ENCODE assay signal across 10 cellular contexts in genomic region chr7:94396606-94397005, GRCh38. TPM values are rescaled to one million over a fixed set of nuclear protein-coding genes. Genes with fewer than 3 reads are reported as not detected.
DNase-seq lines count a peak whose midpoint lies in the region; ATAC-seq and TF ChIP-seq lines count a peak whose summit lies in the region.
"Had no signal": no experiment of that assay in that cellular context is flagged by ENCODE, and none has a peak within 500 bp of the region (broad histone marks: within the 10 kb centered on the region; RNA-seq: fewer than 3 reads in every experiment).

No MANE protein-coding gene starts in this region.

- H3K4me3 ChIP-seq in astrocyte of the spinal cord (ENCODE audit: low read depth, low read length) (peak overlapping the region; percentile 61), mesenchymal stem cell (ENCODE audit: insufficient read depth in 1 of 2, low read depth in 1 of 2, low read length in 2 of 2) (peak overlapping the region; percentile 45 to 80), thyroid gland (replicated peaks in 1 of 3) (peak overlapping the region in 1 of 3 donors; percentile 0)

- H3K23ac ChIP-seq in mesenchymal stem cell (ENCODE audit: low read length in 2 of 2), result no peak overlapping the region

- H3K18ac ChIP-seq in mesenchymal stem cell (ENCODE audit: low read depth in 1 of 2, low read length in 2 of 2), result no peak overlapping the region

- no peak overlapping the region for H3K14ac ChIP-seq in mesenchymal stem cell (ENCODE audit: low read length in 2 of 2)

- no peak overlapping the region for H2BK15ac ChIP-seq in mesenchymal stem cell (ENCODE audit: low read depth, poor library complexity, severe bottlenecking)

- H3K36me3 ChIP-seq in mesenchymal stem cell (ENCODE audit: control insufficient read depth in 1 of 2, insufficient read depth in 2 of 2, low read depth in 1 of 2, low read length in 2 of 2) (peaks cover 3 to 60% of the 10 kb centered on the region in 2 experiments), thyroid gland (no peaks in the 10 kb centered on the region)

- no peak for TF ChIP-seq POLR2A in thyroid gland (IDR thresholded peaks at IDR 0.05)

- H3K27me3 ChIP-seq in mesenchymal stem cell (ENCODE audit: control insufficient read depth in 1 of 2, insufficient read depth in 1 of 2, low read length in 2 of 2) (no peaks in the 10 kb centered on the region), thyroid gland (no peaks in the 10 kb centered on the region)

- H2AFZ ChIP-seq in mesenchymal stem cell (ENCODE audit: low read depth, low read length), result no peak overlapping the region

- intact Hi-C loops in thyroid gland (cut with DNase I) (no loop called here), left colon (cut with DNase I, micrococcal nuclease) (loop anchor here in 1 of 2 donors (2.0 kb wide), 1 partner anchor 108 kb away; no protein-coding TSS in a partner anchor)

- H3K9ac ChIP-seq in mesenchymal stem cell (ENCODE audit: low read length), result peak overlapping the region; percentile 94

- H3K79me1 ChIP-seq in mesenchymal stem cell (replicated peaks; ENCODE audit: low read length, poor library complexity, severe bottlenecking), result peaks cover 4% of the 10 kb centered on the region

- no peak overlapping the region for H4K91ac ChIP-seq in mesenchymal stem cell (ENCODE audit: low read length)

- H3K27ac ChIP-seq in mesenchymal stem cell (ENCODE audit: low read length, poor library complexity, severe bottlenecking) (peak overlapping the region; percentile 93), thyroid gland (peak overlapping the region in 2 of 3 donors; percentile 70 to 76)

- no peak overlapping the region for H2BK12ac ChIP-seq in mesenchymal stem cell (ENCODE audit: low read length in 2 of 2)

- TF ChIP-seq CTCF in astrocyte of the spinal cord (IDR thresholded peaks at IDR 0.05; ENCODE audit: low read depth, low read length), result no peak
- no peak for TF ChIP-seq CTCF in thyroid gland (IDR thresholded peaks at IDR 0.05)

- H2BK120ac ChIP-seq in mesenchymal stem cell (ENCODE audit: low read depth, low read length), result no peak overlapping the region

- peak overlapping the region; percentile 58 for H3K4me2 ChIP-seq in mesenchymal stem cell (ENCODE audit: low read length, poor library complexity, severe bottlenecking)

- 60% methylated on average over 3 of the region's 4 CpGs for WGBS in mesenchymal stem cell
- 70 to 75% methylated on average over 4 of the region's 4 CpGs for WGBS in thyroid gland, 2 donors

- H2AK5ac ChIP-seq in mesenchymal stem cell (ENCODE audit: low read length, severe bottlenecking), result no peak overlapping the region

- DNase-seq in LHCN-M2 (ENCODE audit: low read depth) (peak; percentile 72), astrocyte of the spinal cord (ENCODE audit: low read depth, low spot score) (peak; percentile 51), mesenchymal stem cell (peak; percentile 17), thyroid gland (no peak), anterior cingulate cortex (lab: John Stamatoyannopoulos, UW) (no peak), HuH-7.5 (ENCODE audit: low spot score) (no peak), H4 (ENCODE audit: low spot score) (no peak), left colon (no peak)
- DNase-seq: activated gamma-delta T cell treated with Interleukin-2 at 50 U/mL for 16 hours, NCI-H510A had no signal

- H3K4ac ChIP-seq in mesenchymal stem cell (ENCODE audit: low read depth in 1 of 2, low read length in 2 of 2), result no peak overlapping the region

- H3K9me3 ChIP-seq in mesenchymal stem cell (ENCODE audit: control insufficient read depth, low read length) (no peaks in the 10 kb centered on the region), thyroid gland (no peaks in the 10 kb centered on the region)

- no peak for ATAC-seq in left colon

- peaks cover 14% of the 10 kb centered on the region for H3K4me1 ChIP-seq in mesenchymal stem cell (ENCODE audit: control insufficient read depth, insufficient read depth, low read depth, low read length)
- peaks cover 0 to 5% of the 10 kb centered on the region in 2 donors for H3K4me1 ChIP-seq in thyroid gland

- H4K8ac ChIP-seq in mesenchymal stem cell (ENCODE audit: low read length), result no peak overlapping the region

- H2BK5ac ChIP-seq in mesenchymal stem cell (ENCODE audit: low read depth, low read length, poor library complexity, severe bottlenecking), result no peak overlapping the region

- in situ Hi-C loops in astrocyte of the spinal cord (cut with HindIII; ENCODE audit: low sequenced_read_pairs), result no loop called here

RNA-seq across cellular contexts. Expression of gene COL1A2, which starts 1.9 kb away (rescaled TPM):
- 808 and 986 TPM in 2 replicates for total RNA-seq in LHCN-M2 (2014; rRNA removed)
- polyA plus RNA-seq in LHCN-M2 (2012), result 1,193 TPM
- polyA plus RNA-seq in mesenchymal stem cell (2013, experiment 1 of 2), result 1,995 TPM
- 1,960 TPM for polyA plus RNA-seq in mesenchymal stem cell (2013, experiment 2 of 2)
- total RNA-seq in thyroid gland, result 100 to 1,000 TPM in 2 of 4 donors, 10 to 100 TPM in 2; 50.4 to 143 (median 88.4) TPM
- total RNA-seq in H4 (2014; rRNA removed; shearing (Covaris generic)), result 0.46 and 2.2 TPM in 2 replicates
- 100 to 1,000 TPM in 1 of 2 donors, 10 to 100 TPM in 1; 28.1 to 103 TPM for total RNA-seq in left colon

Comparison
In these comparisons a context has a peak if more than half of its experiments do, and no peak if none do; other contexts are left out.
1. DNase-seq: peak in LHCN-M2 (single experiment), astrocyte of the spinal cord (single experiment) and mesenchymal stem cell (single experiment); none in thyroid gland (0 of 2), anterior cingulate cortex (0 of 58), HuH-7.5 (single experiment), H4 (single experiment) and left colon (0 of 2).